In genomic region chr20:23027721-23028120, GRCh38 we compare ENCODE assay signal across 1 cellular context.
TF ChIP-seq lines count a peak whose summit lies in the region.

No MANE protein-coding gene starts in this region.

TF ChIP-seq in HepG2, 621 proteins besides CTCF, POLR2A, EP300 and RAD21:
- TF ChIP-seq JUNB (CRISPR knock-in tag; IDR thresholded peaks at IDR 0.05; ENCODE audit: borderline replicate concordance), result no peak
- TF ChIP-seq, protein P1, sequence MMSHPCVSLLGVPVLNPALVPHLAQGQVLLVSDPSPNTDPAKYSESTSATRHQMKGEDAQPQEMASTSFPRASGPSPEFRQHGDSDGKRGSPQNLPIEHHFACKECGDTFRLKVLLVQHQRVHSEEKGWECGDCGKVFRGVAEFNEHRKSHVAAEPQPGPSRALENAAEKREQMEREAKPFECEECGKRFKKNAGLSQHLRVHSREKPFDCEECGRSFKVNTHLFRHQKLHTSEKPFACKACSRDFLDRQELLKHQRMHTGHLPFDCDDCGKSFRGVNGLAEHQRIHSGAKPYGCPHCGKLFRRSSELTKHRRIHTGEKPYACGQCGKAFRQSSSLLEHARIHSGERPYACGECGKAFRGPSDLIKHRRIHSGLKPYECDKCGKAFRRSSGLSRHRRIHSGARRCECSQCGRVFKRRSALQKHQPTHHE (CRISPR knock-in tag; IDR thresholded peaks at IDR 0.05; ENCODE audit: borderline replicate concordance), result no peak
- TF ChIP-seq, protein P2, sequence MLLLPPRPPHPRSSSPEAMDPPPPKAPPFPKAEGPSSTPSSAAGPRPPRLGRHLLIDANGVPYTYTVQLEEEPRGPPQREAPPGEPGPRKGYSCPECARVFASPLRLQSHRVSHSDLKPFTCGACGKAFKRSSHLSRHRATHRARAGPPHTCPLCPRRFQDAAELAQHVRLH (CRISPR knock-in tag; IDR thresholded peaks at IDR 0.05; ENCODE audit: borderline replicate concordance, low read depth), result no peak
- TF ChIP-seq ZSCAN25 (CRISPR knock-in tag; IDR thresholded peaks at IDR 0.05), result no peak
- TF ChIP-seq, protein P3, sequence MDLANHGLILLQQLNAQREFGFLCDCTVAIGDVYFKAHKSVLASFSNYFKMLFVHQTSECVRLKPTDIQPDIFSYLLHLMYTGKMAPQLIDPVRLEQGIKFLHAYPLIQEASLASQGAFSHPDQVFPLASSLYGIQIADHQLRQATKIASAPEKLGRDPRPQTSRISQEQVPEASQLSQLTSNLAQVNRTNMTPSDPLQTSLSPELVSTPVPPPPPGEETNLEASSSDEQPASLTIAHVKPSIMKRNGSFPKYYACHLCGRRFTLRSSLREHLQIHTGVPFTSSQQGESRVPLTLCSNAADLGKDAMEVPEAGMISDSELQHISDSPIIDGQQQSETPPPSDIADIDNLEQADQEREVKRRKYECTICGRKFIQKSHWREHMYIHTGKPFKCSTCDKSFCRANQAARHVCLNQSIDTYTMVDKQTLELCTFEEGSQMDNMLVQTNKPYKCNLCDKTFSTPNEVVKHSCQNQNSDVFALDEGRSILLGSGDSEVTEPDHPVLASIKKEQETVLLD (CRISPR knock-in tag; IDR thresholded peaks at IDR 0.05; ENCODE audit: low read depth), result no peak
- no peak for TF ChIP-seq ZFP90 (CRISPR knock-in tag; IDR thresholded peaks at IDR 0.05; ENCODE audit: borderline replicate concordance)
- no peak for TF ChIP-seq TAF1 (CRISPR knock-in tag; IDR thresholded peaks at IDR 0.05)
